In the genomic region with DNA sequence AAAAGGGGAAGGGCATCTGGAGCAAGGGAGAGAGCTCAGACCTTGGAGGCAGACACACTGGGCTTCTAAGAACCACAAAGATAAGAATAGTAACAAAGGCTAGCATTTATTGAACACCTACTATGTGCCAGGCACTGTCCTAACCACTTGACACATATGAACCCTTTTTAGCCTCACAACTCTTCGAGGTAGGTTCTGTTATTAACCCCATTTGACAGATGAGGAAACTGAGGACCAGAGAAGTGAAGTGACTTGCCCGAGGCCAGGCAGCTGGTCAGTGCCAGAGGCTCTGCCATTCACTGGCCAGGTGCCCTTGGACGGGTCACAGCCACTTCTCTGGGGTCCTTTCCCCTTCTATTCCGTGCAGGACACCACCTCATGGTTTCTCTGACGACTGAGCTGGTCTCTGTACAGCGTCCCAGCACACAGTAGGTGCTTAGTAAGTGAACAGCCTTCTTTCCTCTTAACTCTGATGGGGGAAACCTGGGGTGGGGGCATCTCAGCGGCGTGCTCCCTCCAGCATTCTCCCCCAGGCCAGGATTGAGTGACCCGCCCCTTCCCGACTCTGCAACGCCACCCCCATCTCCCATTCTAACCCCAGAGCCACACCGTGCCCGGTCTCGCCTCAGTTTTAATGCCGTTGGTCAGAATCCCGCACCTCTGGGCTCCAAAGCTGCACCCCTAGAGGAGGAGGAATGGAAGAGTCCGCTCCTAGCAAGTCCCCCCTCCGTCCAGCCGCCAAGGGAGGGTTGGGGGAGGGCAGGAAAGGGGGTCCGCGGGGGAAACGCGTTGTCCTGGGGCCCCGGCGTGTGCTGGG, we compare ENCODE assay signal across 1 cellular context.
TF ChIP-seq lines count a peak whose summit lies in the region.

No MANE protein-coding gene starts in this region.

TF ChIP-seq in GM23338, 12 proteins besides CTCF, POLR2A, EP300 and RAD21:
- TF ChIP-seq, protein P1, sequence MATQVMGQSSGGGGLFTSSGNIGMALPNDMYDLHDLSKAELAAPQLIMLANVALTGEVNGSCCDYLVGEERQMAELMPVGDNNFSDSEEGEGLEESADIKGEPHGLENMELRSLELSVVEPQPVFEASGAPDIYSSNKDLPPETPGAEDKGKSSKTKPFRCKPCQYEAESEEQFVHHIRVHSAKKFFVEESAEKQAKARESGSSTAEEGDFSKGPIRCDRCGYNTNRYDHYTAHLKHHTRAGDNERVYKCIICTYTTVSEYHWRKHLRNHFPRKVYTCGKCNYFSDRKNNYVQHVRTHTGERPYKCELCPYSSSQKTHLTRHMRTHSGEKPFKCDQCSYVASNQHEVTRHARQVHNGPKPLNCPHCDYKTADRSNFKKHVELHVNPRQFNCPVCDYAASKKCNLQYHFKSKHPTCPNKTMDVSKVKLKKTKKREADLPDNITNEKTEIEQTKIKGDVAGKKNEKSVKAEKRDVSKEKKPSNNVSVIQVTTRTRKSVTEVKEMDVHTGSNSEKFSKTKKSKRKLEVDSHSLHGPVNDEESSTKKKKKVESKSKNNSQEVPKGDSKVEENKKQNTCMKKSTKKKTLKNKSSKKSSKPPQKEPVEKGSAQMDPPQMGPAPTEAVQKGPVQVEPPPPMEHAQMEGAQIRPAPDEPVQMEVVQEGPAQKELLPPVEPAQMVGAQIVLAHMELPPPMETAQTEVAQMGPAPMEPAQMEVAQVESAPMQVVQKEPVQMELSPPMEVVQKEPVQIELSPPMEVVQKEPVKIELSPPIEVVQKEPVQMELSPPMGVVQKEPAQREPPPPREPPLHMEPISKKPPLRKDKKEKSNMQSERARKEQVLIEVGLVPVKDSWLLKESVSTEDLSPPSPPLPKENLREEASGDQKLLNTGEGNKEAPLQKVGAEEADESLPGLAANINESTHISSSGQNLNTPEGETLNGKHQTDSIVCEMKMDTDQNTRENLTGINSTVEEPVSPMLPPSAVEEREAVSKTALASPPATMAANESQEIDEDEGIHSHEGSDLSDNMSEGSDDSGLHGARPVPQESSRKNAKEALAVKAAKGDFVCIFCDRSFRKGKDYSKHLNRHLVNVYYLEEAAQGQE (IDR thresholded peaks at IDR 0.05; ENCODE audit: unreplicated experiment), result no peak
- TF ChIP-seq STAT1 (IDR thresholded peaks at IDR 0.05; ENCODE audit: unreplicated experiment) (no peak), ZNF114 (CRISPR knock-in tag; IDR thresholded peaks at IDR 0.05) (no peak), EZH2phosphoT487 (IDR thresholded peaks at IDR 0.05; ENCODE audit: unreplicated experiment) (no peak), CREB1 (CRISPR knock-in tag; IDR thresholded peaks at IDR 0.05; ENCODE audit: low read depth) (no peak), NANOG (IDR thresholded peaks at IDR 0.05; ENCODE audit: borderline replicate concordance) (no peak), EZH2 (IDR thresholded peaks at IDR 0.05; ENCODE audit: low read depth, unreplicated experiment) (no peak), ZNF331 (CRISPR knock-in tag; IDR thresholded peaks at IDR 0.05; ENCODE audit: low read depth) (no peak), POLR2AphosphoS5 (IDR thresholded peaks at IDR 0.05; ENCODE audit: low read depth) (no peak), JUNB (IDR thresholded peaks at IDR 0.05; ENCODE audit: unreplicated experiment) (no peak)
- TF ChIP-seq, protein P2, sequence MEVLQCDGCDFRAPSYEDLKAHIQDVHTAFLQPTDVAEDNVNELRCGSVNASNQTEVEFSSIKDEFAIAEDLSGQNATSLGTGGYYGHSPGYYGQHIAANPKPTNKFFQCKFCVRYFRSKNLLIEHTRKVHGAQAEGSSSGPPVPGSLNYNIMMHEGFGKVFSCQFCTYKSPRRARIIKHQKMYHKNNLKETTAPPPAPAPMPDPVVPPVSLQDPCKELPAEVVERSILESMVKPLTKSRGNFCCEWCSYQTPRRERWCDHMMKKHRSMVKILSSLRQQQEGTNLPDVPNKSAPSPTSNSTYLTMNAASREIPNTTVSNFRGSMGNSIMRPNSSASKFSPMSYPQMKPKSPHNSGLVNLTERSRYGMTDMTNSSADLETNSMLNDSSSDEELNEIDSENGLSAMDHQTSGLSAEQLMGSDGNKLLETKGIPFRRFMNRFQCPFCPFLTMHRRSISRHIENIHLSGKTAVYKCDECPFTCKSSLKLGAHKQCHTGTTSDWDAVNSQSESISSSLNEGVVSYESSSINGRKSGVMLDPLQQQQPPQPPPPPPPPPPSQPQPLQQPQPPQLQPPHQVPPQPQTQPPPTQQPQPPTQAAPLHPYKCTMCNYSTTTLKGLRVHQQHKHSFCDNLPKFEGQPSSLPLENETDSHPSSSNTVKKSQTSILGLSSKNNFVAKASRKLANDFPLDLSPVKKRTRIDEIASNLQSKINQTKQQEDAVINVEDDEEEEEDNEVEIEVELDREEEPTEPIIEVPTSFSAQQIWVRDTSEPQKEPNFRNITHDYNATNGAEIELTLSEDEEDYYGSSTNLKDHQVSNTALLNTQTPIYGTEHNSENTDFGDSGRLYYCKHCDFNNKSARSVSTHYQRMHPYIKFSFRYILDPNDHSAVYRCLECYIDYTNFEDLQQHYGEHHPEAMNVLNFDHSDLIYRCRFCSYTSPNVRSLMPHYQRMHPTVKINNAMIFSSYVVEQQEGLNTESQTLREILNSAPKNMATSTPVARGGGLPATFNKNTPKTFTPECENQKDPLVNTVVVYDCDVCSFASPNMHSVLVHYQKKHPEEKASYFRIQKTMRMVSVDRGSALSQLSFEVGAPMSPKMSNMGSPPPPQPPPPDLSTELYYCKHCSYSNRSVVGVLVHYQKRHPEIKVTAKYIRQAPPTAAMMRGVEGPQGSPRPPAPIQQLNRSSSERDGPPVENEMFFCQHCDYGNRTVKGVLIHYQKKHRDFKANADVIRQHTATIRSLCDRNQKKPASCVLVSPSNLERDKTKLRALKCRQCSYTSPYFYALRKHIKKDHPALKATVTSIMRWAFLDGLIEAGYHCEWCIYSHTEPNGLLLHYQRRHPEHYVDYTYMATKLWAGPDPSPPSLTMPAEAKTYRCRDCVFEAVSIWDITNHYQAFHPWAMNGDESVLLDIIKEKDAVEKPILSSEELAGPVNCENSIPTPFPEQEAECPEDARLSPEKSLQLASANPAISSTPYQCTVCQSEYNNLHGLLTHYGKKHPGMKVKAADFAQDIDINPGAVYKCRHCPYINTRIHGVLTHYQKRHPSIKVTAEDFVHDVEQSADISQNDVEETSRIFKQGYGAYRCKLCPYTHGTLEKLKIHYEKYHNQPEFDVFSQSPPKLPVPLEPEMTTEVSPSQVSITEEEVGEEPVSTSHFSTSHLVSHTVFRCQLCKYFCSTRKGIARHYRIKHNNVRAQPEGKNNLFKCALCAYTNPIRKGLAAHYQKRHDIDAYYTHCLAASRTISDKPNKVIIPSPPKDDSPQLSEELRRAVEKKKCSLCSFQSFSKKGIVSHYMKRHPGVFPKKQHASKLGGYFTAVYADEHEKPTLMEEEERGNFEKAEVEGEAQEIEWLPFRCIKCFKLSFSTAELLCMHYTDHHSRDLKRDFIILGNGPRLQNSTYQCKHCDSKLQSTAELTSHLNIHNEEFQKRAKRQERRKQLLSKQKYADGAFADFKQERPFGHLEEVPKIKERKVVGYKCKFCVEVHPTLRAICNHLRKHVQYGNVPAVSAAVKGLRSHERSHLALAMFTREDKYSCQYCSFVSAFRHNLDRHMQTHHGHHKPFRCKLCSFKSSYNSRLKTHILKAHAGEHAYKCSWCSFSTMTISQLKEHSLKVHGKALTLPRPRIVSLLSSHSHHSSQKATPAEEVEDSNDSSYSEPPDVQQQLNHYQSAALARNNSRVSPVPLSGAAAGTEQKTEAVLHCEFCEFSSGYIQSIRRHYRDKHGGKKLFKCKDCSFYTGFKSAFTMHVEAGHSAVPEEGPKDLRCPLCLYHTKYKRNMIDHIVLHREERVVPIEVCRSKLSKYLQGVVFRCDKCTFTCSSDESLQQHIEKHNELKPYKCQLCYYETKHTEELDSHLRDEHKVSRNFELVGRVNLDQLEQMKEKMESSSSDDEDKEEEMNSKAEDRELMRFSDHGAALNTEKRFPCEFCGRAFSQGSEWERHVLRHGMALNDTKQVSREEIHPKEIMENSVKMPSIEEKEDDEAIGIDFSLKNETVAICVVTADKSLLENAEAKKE (CRISPR knock-in tag; IDR thresholded peaks at IDR 0.05), result no peak
- TF ChIP-seq, protein P3, sequence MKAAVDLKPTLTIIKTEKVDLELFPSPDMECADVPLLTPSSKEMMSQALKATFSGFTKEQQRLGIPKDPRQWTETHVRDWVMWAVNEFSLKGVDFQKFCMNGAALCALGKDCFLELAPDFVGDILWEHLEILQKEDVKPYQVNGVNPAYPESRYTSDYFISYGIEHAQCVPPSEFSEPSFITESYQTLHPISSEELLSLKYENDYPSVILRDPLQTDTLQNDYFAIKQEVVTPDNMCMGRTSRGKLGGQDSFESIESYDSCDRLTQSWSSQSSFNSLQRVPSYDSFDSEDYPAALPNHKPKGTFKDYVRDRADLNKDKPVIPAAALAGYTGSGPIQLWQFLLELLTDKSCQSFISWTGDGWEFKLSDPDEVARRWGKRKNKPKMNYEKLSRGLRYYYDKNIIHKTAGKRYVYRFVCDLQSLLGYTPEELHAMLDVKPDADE (IDR thresholded peaks at IDR 0.05), result no peak
